8 cellular contexts compared by ENCODE assay signal in genomic region chr7:83468251-83468739, GRCh38.
DNase-seq lines count a peak whose midpoint lies in the region; ATAC-seq, FAIRE-seq and TF ChIP-seq lines count a peak whose summit lies in the region.

No MANE protein-coding gene starts in this region.

- no peaks in the 10 kb centered on the region for H3K27me3 ChIP-seq in NT2/D1 (ENCODE audit: insufficient read depth, insufficient read length)
- H3K27me3 ChIP-seq in H1 (replicated peaks in 1 of 4; ENCODE audit: control insufficient read depth in 3 of 4, extremely low read depth in 1 of 4, insufficient read depth in 3 of 4, low read length in 3 of 4), result peaks cover 0 to 1% (median 0%) of the 10 kb centered on the region in 4 experiments; a peak in 1 of 7 replicates
- no peaks in the 10 kb centered on the region for H3K27me3 ChIP-seq in mesendoderm (ENCODE audit: insufficient read depth, low read length, poor library complexity)

- H3K23ac ChIP-seq in H1 (ENCODE audit: insufficient read length) (no peak overlapping the region), mesendoderm (ENCODE audit: low read length) (no peak overlapping the region)

- no peaks in the 10 kb centered on the region for H3K9me3 ChIP-seq in NT2/D1 (ENCODE audit: insufficient read depth, low read length)
- H3K9me3 ChIP-seq in H1 (ENCODE audit: insufficient read depth in 2 of 2, low read depth in 1 of 2, low read length in 1 of 2), result no peaks in the 10 kb centered on the region

- CTCF ChIA-PET in H1 (lab: Charles Lee; ENCODE audit: partially characterized antibody), result interaction anchor here (1.1 to 1.6 kb wide), 2 partner anchors 36 to 44 kb away, joined by 3 to 5 read pairs; no protein-coding TSS in a partner anchor

- H2BK120ac ChIP-seq in H1 (replicated peaks; ENCODE audit: low read depth, low read length) (no peak overlapping the region), mesendoderm (ENCODE audit: low read depth, low read length) (no peak overlapping the region)

- H3K36me3 ChIP-seq in NT2/D1 (ENCODE audit: insufficient read depth, insufficient read length, low read length) (no peaks in the 10 kb centered on the region), H1 (ENCODE audit: control insufficient read depth in 2 of 4, insufficient read depth in 4 of 4, low read length in 3 of 4) (peaks cover 0 to 21% (median 10%) of the 10 kb centered on the region in 4 experiments; a peak in 4 of 8 replicates), mesendoderm (ENCODE audit: control insufficient read depth, insufficient read depth, low read length) (no peaks in the 10 kb centered on the region)

- H3K79me1 ChIP-seq in H1 (ENCODE audit: low read depth, low read length) (no peaks in the 10 kb centered on the region), mesendoderm (ENCODE audit: low read length) (no peaks in the 10 kb centered on the region)

- H3K14ac ChIP-seq in H1 (ENCODE audit: insufficient read length), result no peak overlapping the region

- in situ Hi-C loops in G401 (cut with HindIII; ENCODE audit: low sequenced_read_pairs), result no loop called here

- no peaks in the 10 kb centered on the region for H3K4me1 Mint-ChIP-seq in natural killer cell

- H3K9ac ChIP-seq in NT2/D1 (ENCODE audit: insufficient read length, low read depth) (no peak overlapping the region), H1 (replicated peaks in 1 of 4; ENCODE audit: extremely low read depth in 1 of 4, low read depth in 3 of 4, low read length in 3 of 4) (no peak overlapping the region), mesendoderm (ENCODE audit: low read length) (no peak overlapping the region)

- no peak overlapping the region for H2BK20ac ChIP-seq in H1 (ENCODE audit: low read length)

- H2AK5ac ChIP-seq in H1 (ENCODE audit: low read depth, low read length) (no peak overlapping the region; the same call in 1 of the 2 replicates), mesendoderm (ENCODE audit: low read length) (no peak overlapping the region)

- H3K27ac ChIP-seq in H1 (ENCODE audit: low read depth, low read length), result no peak overlapping the region
- no peak overlapping the region for H3K27ac ChIP-seq in mesendoderm (ENCODE audit: low read depth, low read length)

- intact Hi-C loops in natural killer cell (cut with micrococcal nuclease), result no loop called here

- H2BK12ac ChIP-seq in H1 (ENCODE audit: low read depth, low read length), result no peak overlapping the region

- WGBS in H1 (ENCODE audit: extremely low coverage in 1 of 2, insufficient coverage in 1 of 2, insufficient read length in 1 of 2, insufficient replicate concordance in 2 of 2, low coverage in 1 of 2, low lambda C conversion rate in 2 of 2, missing lambda C conversion rate in 1 of 2), 2 experiments, result 37% methylated on average over 2 of the region's 2 CpGs; no CpG with 5 or more reads in 1 of the 2 experiments
- WGBS in mesendoderm (ENCODE audit: extremely low coverage, insufficient coverage, low lambda C conversion rate), result no CpG with 5 or more reads among the region's 2 CpGs

- H3K23me2 ChIP-seq in H1 (ENCODE audit: low read depth, low read length), result no peaks in the 10 kb centered on the region

- H4K8ac ChIP-seq in H1 (ENCODE audit: extremely low read depth, insufficient read depth, low read length) (no peak overlapping the region), mesendoderm (ENCODE audit: low read depth, low read length) (no peak overlapping the region)

- H3K18ac ChIP-seq in H1 (ENCODE audit: extremely low read depth, low read length) (no peak overlapping the region), mesendoderm (ENCODE audit: low read length) (no peak overlapping the region)

- H2BK5ac ChIP-seq in H1 (ENCODE audit: low read depth, low read length) (no peak overlapping the region), mesendoderm (ENCODE audit: low read length) (no peak overlapping the region)

- H3K79me2 ChIP-seq in H1 (ENCODE audit: control insufficient read depth in 1 of 2, insufficient read depth in 2 of 2, low read length in 2 of 2) (peaks cover 0 to 5% of the 10 kb centered on the region in 2 experiments; a peak in 2 of 4 replicates), mesendoderm (ENCODE audit: control insufficient read depth, insufficient read depth, low read length) (no peaks in the 10 kb centered on the region)

- TF ChIP-seq CTCF in H1 (IDR thresholded peaks at IDR 0.05; ENCODE audit: control extremely low read depth in 1 of 3, insufficient read depth in 1 of 3, low read depth in 1 of 3, low read length in 3 of 3), result no peak
- no peak for TF ChIP-seq CTCF in natural killer cell (IDR thresholded peaks at IDR 0.05)

- H3K4ac ChIP-seq in H1 (replicated peaks; ENCODE audit: insufficient read length, low read depth, low read length) (no peak overlapping the region), mesendoderm (ENCODE audit: low read depth, low read length) (no peak overlapping the region)

- ATAC-seq in GM21515 (IDR thresholded peaks at IDR 0.05; ENCODE audit: unreplicated experiment) (peak; percentile 87), HG03571 (IDR thresholded peaks at IDR 0.05; ENCODE audit: unreplicated experiment) (peak; percentile 73), natural killer cell (no peak)

- H2BK15ac ChIP-seq in H1 (ENCODE audit: low read length), result no peak overlapping the region
- no peak overlapping the region for H2BK15ac ChIP-seq in mesendoderm (replicated peaks; ENCODE audit: low read depth)

- TF ChIP-seq EP300 in H1 (IDR thresholded peaks at IDR 0.05; ENCODE audit: borderline replicate concordance in 1 of 2, low read depth in 2 of 2, low read length in 2 of 2), result no peak

- no peak overlapping the region for H3K4me3 Mint-ChIP-seq in natural killer cell

- H3K56ac ChIP-seq in H1 (replicated peaks; ENCODE audit: insufficient read length, low read depth, low read length) (no peak overlapping the region), mesendoderm (ENCODE audit: low read length) (peak overlapping the region; percentile 61)

- no peak overlapping the region for H3K27ac Mint-ChIP-seq in natural killer cell

- peaks cover 1 to 3% of the 10 kb centered on the region in 2 experiments for H4K20me1 ChIP-seq in H1 (replicated peaks in 1 of 2; ENCODE audit: control insufficient read depth in 1 of 2, insufficient read depth in 2 of 2, low read length in 2 of 2)

- TF ChIP-seq RAD21 in H1 (IDR thresholded peaks at IDR 0.05 in 1 of 2, conservative IDR thresholded peaks at IDR 0.05 in 1 of 2; ENCODE audit: low read depth in 2 of 2, low read length in 2 of 2), result no peak

- H4K91ac ChIP-seq in H1 (replicated peaks; ENCODE audit: insufficient read length, low read length), result no peak overlapping the region

- H3K4me1 ChIP-seq in NT2/D1 (ENCODE audit: insufficient read depth, insufficient read length) (no peaks in the 10 kb centered on the region), H1 (replicated peaks in 1 of 4; ENCODE audit: control insufficient read depth in 3 of 4, insufficient read depth in 4 of 4, low read length in 3 of 4) (peaks cover 0 to 11% (median 3%) of the 10 kb centered on the region in 4 experiments; a peak in 3 of 7 replicates), mesendoderm (ENCODE audit: control insufficient read depth, low read depth, low read length) (no peaks in the 10 kb centered on the region)

- FAIRE-seq in H1 (lab: Jason Lieb, UNC), result peak; percentile 97

- H3K4me3 ChIP-seq in NT2/D1 (ENCODE audit: insufficient read length, low read depth), result no peak overlapping the region
- no peak overlapping the region for H3K4me3 ChIP-seq in H1 (ENCODE audit: extremely low read depth in 1 of 4, insufficient read depth in 2 of 4, low read depth in 3 of 4, low read length in 4 of 4)
- no peak overlapping the region for H3K4me3 ChIP-seq in mesendoderm (ENCODE audit: low read length)

- POLR2A ChIA-PET in H1 (lab: Charles Lee; ENCODE audit: partially characterized antibody), result interaction anchor here (0.6 to 5.8 kb wide), 13 partner anchors 10 to 373 kb away, joined by 3 to 135 read pairs (median 6); no protein-coding TSS in a partner anchor

- DNase-seq in G401 (ENCODE audit: low spot score), result peak; percentile 12
- DNase-seq in NT2/D1 (ENCODE audit: low read depth, low spot score), result peak; percentile 74
- DNase-seq in H1 (ENCODE audit: low read depth in 1 of 2, low spot score in 2 of 2), result no peak
- DNase-seq in mesendoderm, result peak; percentile 95
- no peak for DNase-seq in germinal center (ENCODE audit: low spot score)
- no peak for DNase-seq in natural killer cell

- H3K9me3 Mint-ChIP-seq in natural killer cell, result peaks cover 7 to 11% of the 10 kb centered on the region in 2 donors

- H4K5ac ChIP-seq in H1 (ENCODE audit: insufficient read length, low read depth, low read length) (no peak overlapping the region), mesendoderm (ENCODE audit: low read length) (no peak overlapping the region)

- H2AFZ ChIP-seq in H1 (ENCODE audit: low read length), result no peak overlapping the region

- no peaks in the 10 kb centered on the region for H3K27me3 Mint-ChIP-seq in natural killer cell (ENCODE audit: low read depth in 2 of 2)

- no peaks in the 10 kb centered on the region for H3K36me3 Mint-ChIP-seq in natural killer cell

- peak; percentile 84 to 88 for TF ChIP-seq POLR2A in H1 (IDR thresholded peaks at IDR 0.05; ENCODE audit: control extremely low read depth in 1 of 2, low read depth in 2 of 2, low read length in 2 of 2)

- H3K4me2 ChIP-seq in H1 (ENCODE audit: insufficient read depth in 1 of 2, low read depth in 2 of 2, low read length in 2 of 2), result peak overlapping the region in 1 of 2 experiments; percentile 51; a peak in 2 of 4 replicates
- H3K4me2 ChIP-seq in mesendoderm (ENCODE audit: low read length), result no peak overlapping the region

TF ChIP-seq in H1, 55 proteins besides CTCF, POLR2A, EP300 and RAD21 (continues in another document):
- TF ChIP-seq JUND (IDR thresholded peaks at IDR 0.05; ENCODE audit: low read length) (peak; percentile 91), CHD2 (IDR thresholded peaks at IDR 0.05; ENCODE audit: low read length) (peak; percentile 28; the same call in 1 of the 2 replicates), SP2 (IDR thresholded peaks at IDR 0.05; ENCODE audit: low read length) (no peak), SAP30 (IDR thresholded peaks at IDR 0.05; ENCODE audit: insufficient read depth, insufficient replicate concordance, low read length) (peak; percentile 47), BCL11A (IDR thresholded peaks at IDR 0.05; ENCODE audit: low read depth in 2 of 2, low read length in 2 of 2) (peak in 1 of 2 experiments; percentile 47), POLR2AphosphoS5 (IDR thresholded peaks at IDR 0.05; ENCODE audit: low read depth, low read length) (peak; percentile 98), MAFK (IDR thresholded peaks at IDR 0.05; ENCODE audit: low read depth, low read length) (peak; percentile 99), TEAD4 (IDR thresholded peaks at IDR 0.05; ENCODE audit: low read depth, low read length) (peak; percentile 98), BACH1 (IDR thresholded peaks at IDR 0.05; ENCODE audit: low read length) (peak; percentile 100), SIN3A (conservative IDR thresholded peaks at IDR 0.05 in 1 of 2, IDR thresholded peaks at IDR 0.05 in 1 of 2; ENCODE audit: low read depth in 1 of 2, low read length in 2 of 2) (peak; percentile 92 to 97; a peak in 3 of 4 replicates), RFX5 (IDR thresholded peaks at IDR 0.05; ENCODE audit: borderline replicate concordance, low read depth, low read length) (no peak), NANOG (IDR thresholded peaks at IDR 0.05; ENCODE audit: insufficient read depth, low read depth, low read length, poor library complexity, severe bottlenecking) (no peak)

Comparison
In these comparisons a context has a peak if more than half of its experiments do, and no peak if none do; other contexts are left out.
1. DNase-seq: peak in G401 (single experiment), NT2/D1 (single experiment) and mesendoderm (single experiment); none in H1 (0 of 2), germinal center (single experiment) and natural killer cell (single experiment).
2. ATAC-seq: peak in GM21515 (single experiment) and HG03571 (single experiment); none in natural killer cell (0 of 3).